In genomic region chr16:71883849-71884638, GRCh38 we compare ENCODE assay signal across 8 cellular contexts. TPM values are rescaled to one million over a fixed set of nuclear protein-coding genes. Genes with fewer than 3 reads are reported as not detected.
A peak's percentile ranks its signal among the peaks of the same experiment; 100 is the strongest.
DNase-seq lines count a peak whose midpoint lies in the region; FAIRE-seq and TF ChIP-seq lines count a peak whose summit lies in the region.

TSS of gene ZNF821 (minus strand) at chr16:71884182. CDS start at chr16:71879946, 4,236 bp downstream.

- POLR2A ChIA-PET in HEK293T (lab: Yijun Ruan, JAX), result interaction anchor here (0.6 to 3.5 kb wide), 10 partner anchors 9 to 210 kb away, joined by 3 to 19 read pairs (median 4); partner anchors contain the start of genes AP1G1, ATXN1L, DHX38 and IST1

- FAIRE-seq in astrocyte (lab: Jason Lieb, UNC), result no peak

- H3K9me3 ChIP-seq in astrocyte (ENCODE audit: insufficient read depth, low read depth, low read length), result no peaks in the 10 kb centered on the region
- no peaks in the 10 kb centered on the region for H3K9me3 ChIP-seq in hepatocyte (ENCODE audit: low read depth)

- H3K4me1 Mint-ChIP-seq in astrocyte (ENCODE audit: low read depth, unreplicated experiment), result peaks cover 3% of the 10 kb centered on the region

- TF ChIP-seq CTCF in astrocyte (IDR thresholded peaks at IDR 0.05; ENCODE audit: insufficient read depth, low read depth, low read length) (no peak), hepatocyte (IDR thresholded peaks at IDR 0.05; ENCODE audit: poor library complexity) (peak; percentile 49)

- peak within 1 kb of the TSS; percentile 91 for H3K9ac ChIP-seq in astrocyte (ENCODE audit: low read length)

- no peaks in the 10 kb centered on the region for H3K9me3 Mint-ChIP-seq in astrocyte (ENCODE audit: unreplicated experiment)

- H3K9me2 ChIP-seq in hepatocyte (replicated peaks; ENCODE audit: insufficient read depth), result no peaks in the 10 kb centered on the region

- H2AFZ ChIP-seq in astrocyte (ENCODE audit: low read depth, low read length), result peak within 1 kb of the TSS; percentile 100
- peak within 1 kb of the TSS; percentile 99 for H2AFZ ChIP-seq in hepatocyte

- no peaks in the 10 kb centered on the region for H3K27me3 ChIP-seq in astrocyte (ENCODE audit: insufficient read depth, low read length)
- no peaks in the 10 kb centered on the region for H3K27me3 ChIP-seq in hepatocyte

- H3K79me2 ChIP-seq in astrocyte (ENCODE audit: insufficient read depth, low read length) (no peaks in the 10 kb centered on the region), hepatocyte (peaks cover 12% of the 10 kb centered on the region)

- DNase-seq in HEK293T (ENCODE audit: extremely low spot score) (peak; percentile 90), NCI-H1092 treated with DMSO at 0.1 percent for 48 hours (lab: John Stamatoyannopoulos, UW) (peak; percentile 79), T-helper 22 cell (ENCODE audit: low read depth) (peak; percentile 75), astrocyte (ENCODE audit: low read depth) (peak; percentile 60), hepatocyte (ENCODE audit: low spot score) (peak; percentile 96), retina (peak; percentile 94), GF-D8 (lab: John Stamatoyannopoulos, UW) (no peak)

- H3K4me3 Mint-ChIP-seq in astrocyte (ENCODE audit: unreplicated experiment), result peak within 1 kb of the TSS; percentile 93

- CTCF ChIA-PET in HEK293T (lab: Yijun Ruan, JAX), result interaction anchor here (0.6 to 2.4 kb wide), 5 partner anchors 11 to 239 kb away, joined by 3 to 14 read pairs (median 8); no protein-coding TSS in a partner anchor

- peak; percentile 12 for TF ChIP-seq POLR2A in GM10847 (IDR thresholded peaks at IDR 0.05; ENCODE audit: extremely low read depth, insufficient read length)

- H3K36me3 ChIP-seq in astrocyte (ENCODE audit: insufficient read depth, low read length), result peaks cover 8% of the 10 kb centered on the region
- no peaks in the 10 kb centered on the region for H3K36me3 ChIP-seq in hepatocyte (replicated peaks; ENCODE audit: insufficient read depth, low read depth)

- peak within 1 kb of the TSS; percentile 96 for H3K4me3 ChIP-seq in astrocyte (ENCODE audit: insufficient read depth, low read depth, low read length)
- peak within 1 kb of the TSS; percentile 99 for H3K4me3 ChIP-seq in hepatocyte

- H3K4me1 ChIP-seq in astrocyte (ENCODE audit: insufficient read depth, low read length) (peaks cover 9% of the 10 kb centered on the region), hepatocyte (ENCODE audit: insufficient read depth) (no peaks in the 10 kb centered on the region)

- H3K27ac Mint-ChIP-seq in astrocyte (ENCODE audit: unreplicated experiment), result peak within 1 kb of the TSS; percentile 89

- peak within 1 kb of the TSS; percentile 100 for H3K4me2 ChIP-seq in astrocyte (ENCODE audit: low read length)
- peak within 1 kb of the TSS; percentile 91 for H3K4me2 ChIP-seq in hepatocyte

- no peaks in the 10 kb centered on the region for H3K27me3 Mint-ChIP-seq in astrocyte (ENCODE audit: low read depth, unreplicated experiment)

- 1% methylated on average over 27 of the region's 85 CpGs for WGBS in hepatocyte (ENCODE audit: low lambda C conversion rate, missing lambda C conversion rate)

- peak within 1 kb of the TSS; percentile 77 for H3K27ac ChIP-seq in astrocyte (ENCODE audit: low read depth, low read length)
- H3K27ac ChIP-seq in hepatocyte, result peak within 1 kb of the TSS; percentile 100

- H4K20me1 ChIP-seq in astrocyte (ENCODE audit: insufficient read depth, low read length) (peaks cover 10% of the 10 kb centered on the region), hepatocyte (ENCODE audit: insufficient read depth, poor library complexity, severe bottlenecking) (no peaks in the 10 kb centered on the region)

- peaks cover 7% of the 10 kb centered on the region for H3K36me3 Mint-ChIP-seq in astrocyte (ENCODE audit: low read depth, unreplicated experiment)

TF ChIP-seq in HEK293T, 16 proteins besides CTCF, POLR2A, EP300 and RAD21:
- no peak for TF ChIP-seq BHLHE40 (IDR thresholded peaks at IDR 0.05; ENCODE audit: borderline replicate concordance)
- TF ChIP-seq L3MBTL2 (conservative IDR thresholded peaks at IDR 0.05), result peak; percentile 83

RNA-seq across cellular contexts. Expression of gene ZNF821, which starts in this region (rescaled TPM):
- total RNA-seq in astrocyte (9.3 and 10.4 TPM in 2 replicates), hepatocyte (12.7 and 13.5 TPM in 2 replicates)
- 20.6 and 24.4 TPM in 2 replicates for polyA plus RNA-seq in hepatocyte
